In genomic region chr6:119240257-119241123, GRCh38 we compare ENCODE assay signal across 11 cellular contexts.
A peak's percentile ranks its signal among the peaks of the same experiment; 100 is the strongest.
DNase-seq lines count a peak whose midpoint lies in the region; ATAC-seq, FAIRE-seq and TF ChIP-seq lines count a peak whose summit lies in the region.
"Had no signal": no experiment of that assay in that cellular context is flagged by ENCODE, and none has a peak within 500 bp of the region (broad histone marks: within the 10 kb centered on the region; RNA-seq: fewer than 3 reads in every experiment).

No MANE protein-coding gene starts in this region.

- peak; percentile 18 for ATAC-seq in Right ventricle myocardium superior (ENCODE audit: poor library complexity)
- ATAC-seq in HG03432 (IDR thresholded peaks at IDR 0.05; ENCODE audit: unreplicated experiment) = peak; percentile 46
- ATAC-seq: gastrocnemius medialis had no signal

- no peaks in the 10 kb centered on the region for H3K36me3 ChIP-seq in right atrium auricular region
- H3K36me3 ChIP-seq in vagina = peaks cover 0 to 3% of the 10 kb centered on the region in 2 donors
- H3K36me3 ChIP-seq in brain microvascular endothelial cell (replicated peaks) = no peaks in the 10 kb centered on the region
- H3K36me3 ChIP-seq: gastrocnemius medialis had no signal

- DNase-seq in Right ventricle myocardium superior (no peak), right atrium auricular region (ENCODE audit: low spot score) (no peak), fibroblast of pulmonary artery (ENCODE audit: low read depth) (peak; percentile 8), vagina (ENCODE audit: extremely low spot score in 2 of 2) (no peak), brain microvascular endothelial cell (no peak), GDM1 (lab: John Stamatoyannopoulos, UW) (no peak), D721Med (ENCODE audit: insufficient read length, low spot score) (no peak)
- DNase-seq: activated CD4-positive, alpha-beta T cell treated with anti-CD3 and anti-CD28 coated beads, Interleukin-2, amount 50 U/mL, for 4 hours; gastrocnemius medialis; stimulated activated CD4-positive, alpha-beta T cell treated with anti-CD3 and anti-CD28 coated beads, Interleukin-4, amount 100 ng/mL, for 24 hours had no signal

- no peak overlapping the region for H3K4me3 ChIP-seq in right atrium auricular region
- no peak overlapping the region for H3K4me3 ChIP-seq in fibroblast of pulmonary artery (replicated peaks; ENCODE audit: low read depth, low read length)
- no peak overlapping the region for H3K4me3 ChIP-seq in vagina
- H3K4me3 ChIP-seq in brain microvascular endothelial cell (ENCODE audit: low read depth, low read length) = no peak overlapping the region
- H3K4me3 ChIP-seq: gastrocnemius medialis had no signal

- no peak for TF ChIP-seq POLR2A in vagina (IDR thresholded peaks at IDR 0.05)

- H3K4me1 ChIP-seq in right atrium auricular region (peaks cover 0 to 7% of the 10 kb centered on the region in 2 donors), vagina (peaks cover 11% of the 10 kb centered on the region)

- in situ Hi-C loops in brain microvascular endothelial cell (cut with HindIII; ENCODE audit: low pct_ligation_motif_present, low sequenced_read_pairs) = no loop called here

- H3K27ac ChIP-seq in right atrium auricular region (peak overlapping the region in 1 of 2 donors; percentile 35), vagina (peak overlapping the region; percentile 51), brain microvascular endothelial cell (no peak overlapping the region)

- FAIRE-seq in D721Med (lab: Jason Lieb, UNC) = no peak

- H3K27me3 ChIP-seq in right atrium auricular region (no peaks in the 10 kb centered on the region), vagina (no peaks in the 10 kb centered on the region), brain microvascular endothelial cell (replicated peaks) (no peaks in the 10 kb centered on the region)
- H3K27me3 ChIP-seq: gastrocnemius medialis had no signal

- no peak for TF ChIP-seq CTCF in right atrium auricular region (IDR thresholded peaks at IDR 0.05)
- no peak for TF ChIP-seq CTCF in fibroblast of pulmonary artery (IDR thresholded peaks at IDR 0.05; ENCODE audit: low read length, missing control alignments)
- TF ChIP-seq CTCF in vagina (IDR thresholded peaks at IDR 0.05) = no peak
- no peak for TF ChIP-seq CTCF in brain microvascular endothelial cell (IDR thresholded peaks at IDR 0.05; ENCODE audit: low read depth, low read length, missing control alignments)
- no peak for TF ChIP-seq CTCF in D721Med (IDR thresholded peaks at IDR 0.05; ENCODE audit: insufficient read depth, missing control alignments)

- intact Hi-C loops in Right ventricle myocardium superior (cut with DNase I) = no loop called here
- intact Hi-C loops in vagina (cut with DNase I) = no loop called here

- H3K9me3 ChIP-seq in right atrium auricular region = peaks cover 0 to 5% of the 10 kb centered on the region in 2 donors
- H3K9me3 ChIP-seq in vagina = no peaks in the 10 kb centered on the region
- H3K9me3 ChIP-seq: gastrocnemius medialis had no signal
